Comparison of ENCODE assay signal across 25 cellular contexts in genomic region chr2:153360239-153360638, GRCh38.
"Had no signal": no experiment of that assay in that cellular context is flagged by ENCODE, and none has a peak within 500 bp of the region (broad histone marks: within the 10 kb centered on the region; RNA-seq: fewer than 3 reads in every experiment).

No MANE protein-coding gene starts in this region.

- H3K27me3 Mint-ChIP-seq: naive B cell; stimulated activated naive B cell treated with anti-CD40 and anti-IgM and Interleukin-4, amounts not matched to agents 10 μg/mL and 1 μg/mL and 100 μg/mL, for 72 hours; stimulated activated naive CD8-positive, alpha-beta T cell treated with anti-CD3 and anti-CD28 coated beads, Interleukin-15, amount 100 ng/mL, for 72 hours had no signal

- ATAC-seq: esophagus mucosa; heart right ventricle; left cardiac atrium; lower lobe of right lung; psoas muscle; sciatic nerve; stimulated activated naive B cell treated with anti-CD40 and anti-IgM and Interleukin-4, amounts not matched to agents 10 μg/mL and 1 μg/mL and 100 μg/mL, for 72 hours; stimulated activated naive CD8-positive, alpha-beta T cell treated with anti-CD3 and anti-CD28 coated beads, Interleukin-15, amount 100 ng/mL, for 72 hours had no signal

- H3K4me3 Mint-ChIP-seq: naive B cell; nephron; stimulated activated naive B cell treated with anti-CD40 and anti-IgM and Interleukin-4, amounts not matched to agents 10 μg/mL and 1 μg/mL and 100 μg/mL, for 72 hours; stimulated activated naive CD8-positive, alpha-beta T cell treated with anti-CD3 and anti-CD28 coated beads, Interleukin-15, amount 100 ng/mL, for 72 hours had no signal

- H3K27ac Mint-ChIP-seq: nephron; stimulated activated naive B cell treated with anti-CD40 and anti-IgM and Interleukin-4, amounts not matched to agents 10 μg/mL and 1 μg/mL and 100 μg/mL, for 72 hours; stimulated activated naive CD8-positive, alpha-beta T cell treated with anti-CD3 and anti-CD28 coated beads, Interleukin-15, amount 100 ng/mL, for 72 hours had no signal

- H3K4me1 Mint-ChIP-seq: naive B cell; nephron; stimulated activated naive B cell treated with anti-CD40 and anti-IgM and Interleukin-4, amounts not matched to agents 10 μg/mL and 1 μg/mL and 100 μg/mL, for 72 hours; stimulated activated naive CD8-positive, alpha-beta T cell treated with anti-CD3 and anti-CD28 coated beads, Interleukin-15, amount 100 ng/mL, for 72 hours had no signal

- H3K27ac ChIP-seq: coronary artery, heart right ventricle, left ventricle myocardium inferior, lower lobe of right lung, psoas muscle, spleen, testis, transverse colon had no signal

- H3K36me3 Mint-ChIP-seq: naive B cell; stimulated activated naive B cell treated with anti-CD40 and anti-IgM and Interleukin-4, amounts not matched to agents 10 μg/mL and 1 μg/mL and 100 μg/mL, for 72 hours had no signal

- H3K4me3 ChIP-seq: coronary artery, heart right ventricle, left ventricle myocardium inferior, lower lobe of right lung, psoas muscle, spleen, testis, transverse colon had no signal

- H3K27me3 ChIP-seq: heart right ventricle, spleen, testis, transverse colon had no signal

- DNase-seq: effector CD8-positive, alpha-beta T cell; heart right ventricle; hypothalamus; left cardiac atrium; left ventricle myocardium inferior; lower lobe of right lung; mesenchymal stem cell; naive B cell; psoas muscle; retina; spleen; stimulated activated CD4-positive, alpha-beta T cell treated with anti-CD3 and anti-CD28 coated beads, Interleukin-15, amount 100 ng/mL, for 24 hours; stimulated activated CD4-positive, alpha-beta T cell treated with anti-CD3 and anti-CD28 coated beads, Interleukin-1b, Interleukin-23, amount 100 ng/mL, for 48 hours; stimulated activated CD4-positive, alpha-beta T cell treated with anti-CD3 and anti-CD28 coated beads, Interleukin-4, amount 100 ng/mL, for 4 hours; stimulated activated naive B cell treated with anti-CD40 and anti-IgM and Interleukin-4, amounts not matched to agents 10 μg/mL and 1 μg/mL and 100 μg/mL, for 72 hours; stimulated activated naive CD8-positive, alpha-beta T cell treated with anti-CD3 and anti-CD28 coated beads, Interleukin-15, amount 100 ng/mL, for 72 hours; testis; transverse colon had no signal

- FAIRE-seq: endometrium, frontal cortex, keratinocyte had no signal

- H3K4me1 ChIP-seq: heart right ventricle, left ventricle myocardium inferior, lower lobe of right lung, psoas muscle, spleen, testis, transverse colon had no signal

- H3K9me3 ChIP-seq: lower lobe of right lung, psoas muscle, testis, transverse colon had no signal

- H3K36me3 ChIP-seq: heart right ventricle, left ventricle myocardium inferior, lower lobe of right lung, spleen, transverse colon had no signal
